ENCODE assay signal across 8 cellular contexts in the genomic region with DNA sequence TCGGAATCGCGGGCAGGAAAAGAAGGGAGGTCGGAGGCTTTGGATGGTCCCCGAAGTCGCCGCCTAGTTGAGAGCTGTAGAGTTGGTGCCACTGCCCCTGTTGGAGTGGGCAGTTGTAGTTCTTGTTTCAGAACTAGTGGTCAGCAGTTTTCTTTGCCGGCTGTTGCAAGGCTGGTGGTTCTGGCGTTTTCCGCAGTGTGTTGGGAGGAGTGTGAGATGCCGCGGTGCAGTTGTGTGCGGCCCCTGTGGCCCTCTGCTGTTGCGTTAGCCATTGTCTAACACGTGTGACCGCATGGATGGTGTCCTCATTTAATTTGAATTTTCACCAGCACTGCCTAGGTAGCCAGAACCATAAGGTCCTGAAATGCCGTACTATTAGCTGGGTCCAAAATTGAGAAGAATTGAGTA. TPM values are rescaled to one million over a fixed set of nuclear protein-coding genes. Genes with fewer than 3 reads are reported as not detected.
DNase-seq lines count a peak whose midpoint lies in the region; ATAC-seq, FAIRE-seq and TF ChIP-seq lines count a peak whose summit lies in the region.

No MANE protein-coding gene starts in this region.

- peak overlapping the region; percentile 97 to 100 for H3K4me3 ChIP-seq in ascending aorta
- H3K4me3 ChIP-seq in kidney (ENCODE audit: low read length in 2 of 2): peak overlapping the region; percentile 93 to 97
- H3K4me3 ChIP-seq in subcutaneous abdominal adipose tissue (ENCODE audit: low read depth in 1 of 5, low read length in 5 of 5): peak overlapping the region; percentile 91 to 100 (median 93)

- DNase-seq in activated T-cell treated with anti-CD3 and anti-CD28 coated beads, Interleukin-2, amount 50 U/mL, for 4 hours: no peak
- no peak for DNase-seq in activated T-cell treated with anti-CD3 and anti-CD28 coated beads, Interleukin-2, amount 50 U/mL, for 1 hour
- DNase-seq in ascending aorta (ENCODE audit: low spot score in 2 of 2) (no peak), kidney (peak; percentile 71), HUDEP-2 (lab: John Stamatoyannopoulos, UW; ENCODE audit: unreplicated experiment in 76 of 76) (no peak), NCI-H2029 treated with DMSO at 0.1 percent for 48 hours (lab: John Stamatoyannopoulos, UW) (no peak), NCI-H1930 (lab: John Stamatoyannopoulos, UW) (no peak)

- peaks cover 25% of the 10 kb centered on the region for H3K36me3 Mint-ChIP-seq in activated T-cell treated with anti-CD3 and anti-CD28 coated beads, Interleukin-2, amount 50 U/mL, for 4 hours (ENCODE audit: insufficient read depth)

- peak overlapping the region; percentile 98 for H3K4me3 Mint-ChIP-seq in activated T-cell treated with anti-CD3 and anti-CD28 coated beads, Interleukin-2, amount 50 U/mL, for 4 hours

- H3K4me1 ChIP-seq in ascending aorta (peaks cover 37 to 51% of the 10 kb centered on the region in 2 donors), kidney (ENCODE audit: control insufficient read depth in 1 of 2, insufficient read depth in 1 of 2, low read depth in 1 of 2, low read length in 2 of 2) (peaks cover 38 to 51% of the 10 kb centered on the region in 2 donors), subcutaneous abdominal adipose tissue (ENCODE audit: control insufficient read depth in 5 of 5, insufficient read depth in 5 of 5, low read length in 5 of 5) (peaks cover 25 to 71% (median 65%) of the 10 kb centered on the region in 5 donors)

- H3K27me3 Mint-ChIP-seq in activated T-cell treated with anti-CD3 and anti-CD28 coated beads, Interleukin-2, amount 50 U/mL, for 4 hours (ENCODE audit: low read depth): no peaks in the 10 kb centered on the region

- H3K36me3 ChIP-seq in ascending aorta: peaks cover 3 to 5% of the 10 kb centered on the region in 2 donors
- H3K36me3 ChIP-seq in kidney (ENCODE audit: control insufficient read depth in 1 of 2, insufficient read depth in 2 of 2, low read length in 2 of 2): peaks cover 0 to 3% of the 10 kb centered on the region in 2 donors
- peaks cover 0 to 5% (median 4%) of the 10 kb centered on the region in 5 donors for H3K36me3 ChIP-seq in subcutaneous abdominal adipose tissue (ENCODE audit: control insufficient read depth in 5 of 5, insufficient read depth in 5 of 5, low read length in 5 of 5)

- H3K9ac ChIP-seq in kidney (ENCODE audit: low read length in 2 of 2): peak overlapping the region; percentile 86 to 87
- H3K9ac ChIP-seq in subcutaneous abdominal adipose tissue (ENCODE audit: low read length in 5 of 5): peak overlapping the region; percentile 40 to 99 (median 98)

- intact Hi-C loops in ascending aorta (cut with DNase I): loop anchor here (1.0 to 5.0 kb wide), 4 partner anchors 19 to 522 kb away; a partner anchor contains a TSS
- intact Hi-C loops in kidney (cut with DNase I): no loop called here

- H3K4me1 Mint-ChIP-seq in activated T-cell treated with anti-CD3 and anti-CD28 coated beads, Interleukin-2, amount 50 U/mL, for 4 hours (ENCODE audit: low read depth): peaks cover 52% of the 10 kb centered on the region

- H3K27me3 ChIP-seq in ascending aorta (no peaks in the 10 kb centered on the region), subcutaneous abdominal adipose tissue (ENCODE audit: control insufficient read depth in 5 of 5, insufficient read depth in 4 of 5, low read length in 5 of 5) (no peaks in the 10 kb centered on the region)

- FAIRE-seq in kidney (lab: Jason Lieb, UNC): no peak

- H3K27ac ChIP-seq in ascending aorta: peak overlapping the region; percentile 99 to 100
- peak overlapping the region; percentile 97 to 98 for H3K27ac ChIP-seq in kidney (ENCODE audit: low read depth in 2 of 2, low read length in 2 of 2)
- peak overlapping the region; percentile 97 for H3K27ac ChIP-seq in subcutaneous abdominal adipose tissue (ENCODE audit: low read depth, low read length)

- ATAC-seq in activated T-cell treated with anti-CD3 and anti-CD28 coated beads, Interleukin-2, amount 50 U/mL, for 4 hours: no peak

- H3K9me3 Mint-ChIP-seq in activated T-cell treated with anti-CD3 and anti-CD28 coated beads, Interleukin-2, amount 50 U/mL, for 4 hours: no peaks in the 10 kb centered on the region

- H3K9me3 ChIP-seq in ascending aorta (no peaks in the 10 kb centered on the region), kidney (ENCODE audit: control insufficient read depth in 1 of 2, low read length in 2 of 2) (no peaks in the 10 kb centered on the region), subcutaneous abdominal adipose tissue (ENCODE audit: control insufficient read depth in 5 of 5, low read length in 5 of 5) (no peaks in the 10 kb centered on the region)

- TF ChIP-seq CTCF in ascending aorta (IDR thresholded peaks at IDR 0.05) (no peak), kidney (IDR thresholded peaks at IDR 0.05; ENCODE audit: borderline replicate concordance, extremely low read depth, insufficient read depth) (no peak)

RNA-seq across cellular contexts. Expression of a gene that starts 1.4 kb away (rescaled TPM):
- 100 to 1,000 TPM; 404 to 411 (median 408) TPM for total RNA-seq in activated T-cell treated with anti-CD3 and anti-CD28 coated beads, Interleukin-2, amount 50 U/mL, for 4 hours
- total RNA-seq in ascending aorta (447 TPM), kidney (383 TPM)
- 398 TPM for polyA plus RNA-seq in kidney (ENCODE audit: insufficient read depth, low read depth, low replicate concordance)

RNA-seq across cellular contexts. Expression of a gene that starts 19.2 kb away (rescaled TPM):
- total RNA-seq in activated T-cell treated with anti-CD3 and anti-CD28 coated beads, Interleukin-2, amount 50 U/mL, for 4 hours: 10 to 100 TPM; 41.0 to 41.9 (median 41.7) TPM
- total RNA-seq in ascending aorta (2.4 TPM), kidney (17.4 TPM)
- 17.6 TPM for polyA plus RNA-seq in kidney (ENCODE audit: insufficient read depth, low read depth, low replicate concordance)

RNA-seq across cellular contexts. Expression of a gene that starts 25.2 kb away (rescaled TPM):
- total RNA-seq in activated T-cell treated with anti-CD3 and anti-CD28 coated beads, Interleukin-2, amount 50 U/mL, for 4 hours: 10 to 100 TPM; 82.3 to 93.0 (median 89.5) TPM
- total RNA-seq in ascending aorta (23.6 TPM), kidney (37.8 TPM)
- polyA plus RNA-seq in kidney (ENCODE audit: insufficient read depth, low read depth, low replicate concordance): 141 TPM

RNA-seq across cellular contexts. Expression of a gene that starts 56.2 kb away (rescaled TPM):
- 100 to 1,000 TPM; 219 to 248 (median 242) TPM for total RNA-seq in activated T-cell treated with anti-CD3 and anti-CD28 coated beads, Interleukin-2, amount 50 U/mL, for 4 hours
- 979 TPM for total RNA-seq in ascending aorta
- 221 TPM for total RNA-seq in kidney
- 410 TPM for polyA plus RNA-seq in kidney (ENCODE audit: insufficient read depth, low read depth, low replicate concordance)
